Comparison of ENCODE assay signal across 1 cellular context in genomic region chr17:4433515-4434031, GRCh38.
TF ChIP-seq lines count a peak whose summit lies in the region.

Gene SPNS3, plus strand, starts transcription at chr17:4433940. Its CDS starts 28 bp downstream, at chr17:4433968.

TF ChIP-seq in WTC11, 78 proteins besides CTCF, POLR2A, EP300 and RAD21:
- TF ChIP-seq EMX1 (CRISPR knock-in tag; IDR thresholded peaks at IDR 0.05) = no peak
- no peak for TF ChIP-seq IRF2 (CRISPR knock-in tag; IDR thresholded peaks at IDR 0.05; ENCODE audit: borderline replicate concordance, low read depth)
- TF ChIP-seq MXD4 (CRISPR knock-in tag; IDR thresholded peaks at IDR 0.05; ENCODE audit: borderline replicate concordance) = no peak
- TF ChIP-seq TEAD1 (CRISPR knock-in tag; IDR thresholded peaks at IDR 0.05) = no peak
- TF ChIP-seq JAZF1 (CRISPR knock-in tag; IDR thresholded peaks at IDR 0.05) = no peak
- no peak for TF ChIP-seq AR (CRISPR knock-in tag; IDR thresholded peaks at IDR 0.05)
- no peak for TF ChIP-seq PREB (CRISPR knock-in tag; IDR thresholded peaks at IDR 0.05; ENCODE audit: borderline replicate concordance)
- TF ChIP-seq ZNF263 (CRISPR knock-in tag; IDR thresholded peaks at IDR 0.05; ENCODE audit: low read depth) = no peak
- no peak for TF ChIP-seq JUN (CRISPR knock-in tag; IDR thresholded peaks at IDR 0.05)
- TF ChIP-seq, protein P1, sequence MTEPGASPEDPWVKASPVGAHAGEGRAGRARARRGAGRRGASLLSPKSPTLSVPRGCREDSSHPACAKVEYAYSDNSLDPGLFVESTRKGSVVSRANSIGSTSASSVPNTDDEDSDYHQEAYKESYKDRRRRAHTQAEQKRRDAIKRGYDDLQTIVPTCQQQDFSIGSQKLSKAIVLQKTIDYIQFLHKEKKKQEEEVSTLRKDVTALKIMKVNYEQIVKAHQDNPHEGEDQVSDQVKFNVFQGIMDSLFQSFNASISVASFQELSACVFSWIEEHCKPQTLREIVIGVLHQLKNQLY (CRISPR knock-in tag; IDR thresholded peaks at IDR 0.05) = no peak
- TF ChIP-seq, protein P2, sequence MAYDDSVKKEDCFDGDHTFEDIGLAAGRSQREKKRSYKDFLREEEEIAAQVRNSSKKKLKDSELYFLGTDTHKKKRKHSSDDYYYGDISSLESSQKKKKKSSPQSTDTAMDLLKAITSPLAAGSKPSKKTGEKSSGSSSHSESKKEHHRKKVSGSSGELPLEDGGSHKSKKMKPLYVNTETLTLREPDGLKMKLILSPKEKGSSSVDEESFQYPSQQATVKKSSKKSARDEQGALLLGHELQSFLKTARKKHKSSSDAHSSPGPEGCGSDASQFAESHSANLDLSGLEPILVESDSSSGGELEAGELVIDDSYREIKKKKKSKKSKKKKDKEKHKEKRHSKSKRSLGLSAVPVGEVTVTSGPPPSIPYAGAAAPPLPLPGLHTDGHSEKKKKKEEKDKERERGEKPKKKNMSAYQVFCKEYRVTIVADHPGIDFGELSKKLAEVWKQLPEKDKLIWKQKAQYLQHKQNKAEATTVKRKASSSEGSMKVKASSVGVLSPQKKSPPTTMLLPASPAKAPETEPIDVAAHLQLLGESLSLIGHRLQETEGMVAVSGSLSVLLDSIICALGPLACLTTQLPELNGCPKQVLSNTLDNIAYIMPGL (CRISPR knock-in tag; IDR thresholded peaks at IDR 0.05) = no peak
- TF ChIP-seq, protein P3, sequence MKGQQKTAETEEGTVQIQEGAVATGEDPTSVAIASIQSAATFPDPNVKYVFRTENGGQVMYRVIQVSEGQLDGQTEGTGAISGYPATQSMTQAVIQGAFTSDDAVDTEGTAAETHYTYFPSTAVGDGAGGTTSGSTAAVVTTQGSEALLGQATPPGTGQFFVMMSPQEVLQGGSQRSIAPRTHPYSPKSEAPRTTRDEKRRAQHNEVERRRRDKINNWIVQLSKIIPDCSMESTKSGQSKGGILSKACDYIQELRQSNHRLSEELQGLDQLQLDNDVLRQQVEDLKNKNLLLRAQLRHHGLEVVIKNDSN (CRISPR knock-in tag; IDR thresholded peaks at IDR 0.05) = no peak
TF ChIP-seq in WTC11: peak in this region for 0.
